ENCODE assay signal across 8 cellular contexts in the genomic region with DNA sequence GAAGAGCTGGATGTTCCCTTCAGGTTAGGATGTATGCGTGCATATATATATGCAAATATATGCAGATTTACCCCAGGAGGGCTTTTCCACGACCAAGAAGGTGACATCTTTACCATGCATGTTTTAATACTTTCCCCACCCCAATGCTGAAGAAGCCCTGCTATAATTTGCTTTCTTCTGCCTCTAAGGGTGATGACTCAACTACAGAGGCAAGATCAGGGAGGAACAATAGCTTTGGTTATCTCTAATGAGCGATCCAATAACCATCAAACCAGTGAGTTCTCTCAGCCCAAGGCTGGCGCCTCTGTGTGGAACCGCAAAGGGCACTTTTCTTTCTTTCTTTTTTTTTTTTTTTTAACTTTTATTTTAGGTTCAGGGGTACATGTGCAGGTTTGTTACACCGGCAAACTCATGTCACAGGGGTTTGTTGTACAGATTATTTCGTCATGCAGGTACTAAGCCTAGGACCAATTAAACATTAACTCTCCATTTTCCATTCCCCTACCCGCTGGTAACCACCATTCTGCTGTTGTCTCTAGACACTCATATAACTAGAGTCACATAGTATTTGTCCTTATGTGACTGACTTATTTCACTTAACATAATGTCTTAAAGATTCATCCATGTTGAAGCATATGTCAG. TPM values are rescaled to one million over a fixed set of nuclear protein-coding genes. Genes with fewer than 3 reads are reported as not detected.
DNase-seq lines count a peak whose midpoint lies in the region; ATAC-seq and TF ChIP-seq lines count a peak whose summit lies in the region.
"Had no signal": no experiment of that assay in that cellular context is flagged by ENCODE, and none has a peak within 500 bp of the region (broad histone marks: within the 10 kb centered on the region; RNA-seq: fewer than 3 reads in every experiment).

No MANE protein-coding gene starts in this region.

- no peaks in the 10 kb centered on the region for H3K27me3 Mint-ChIP-seq in stimulated activated memory B cell treated with anti-CD40 and anti-IgM and Interleukin-4, amounts not matched to agents 10 μg/mL and 1 μg/mL and 100 μg/mL, for 72 hours

- TF ChIP-seq CTCF in foreskin keratinocyte (conservative IDR thresholded peaks at IDR 0.05) = no peak

- no peak overlapping the region for H3K27ac ChIP-seq in foreskin keratinocyte

- no peaks in the 10 kb centered on the region for H3K9me3 Mint-ChIP-seq in stimulated activated memory B cell treated with anti-CD40 and anti-IgM and Interleukin-4, amounts not matched to agents 10 μg/mL and 1 μg/mL and 100 μg/mL, for 72 hours

- ATAC-seq in foreskin keratinocyte = peak; percentile 62
- peak; percentile 57 for ATAC-seq in stimulated activated memory B cell treated with anti-CD40 and anti-IgM and Interleukin-4, amounts not matched to agents 10 μg/mL and 1 μg/mL and 100 μg/mL, for 72 hours
- ATAC-seq in HG03095 (IDR thresholded peaks at IDR 0.05; ENCODE audit: unreplicated experiment) = no peak

- DNase-seq in HT1080 (ENCODE audit: low read depth) (peak; percentile 41), SW480 (ENCODE audit: low spot score) (peak; percentile 41), foreskin keratinocyte (peak in 1 of 2 donors; percentile 41), H4 (ENCODE audit: low spot score) (no peak), kidney glomerular epithelial cell (lab: John Stamatoyannopoulos, UW) (no peak)
- DNase-seq: T-helper 9 cell had no signal

- peaks cover 4% of the 10 kb centered on the region for H3K4me1 ChIP-seq in foreskin keratinocyte

- H3K4me3 Mint-ChIP-seq in stimulated activated memory B cell treated with anti-CD40 and anti-IgM and Interleukin-4, amounts not matched to agents 10 μg/mL and 1 μg/mL and 100 μg/mL, for 72 hours = peak overlapping the region; percentile 23

- no peaks in the 10 kb centered on the region for H3K36me3 Mint-ChIP-seq in stimulated activated memory B cell treated with anti-CD40 and anti-IgM and Interleukin-4, amounts not matched to agents 10 μg/mL and 1 μg/mL and 100 μg/mL, for 72 hours

- H3K4me1 Mint-ChIP-seq in stimulated activated memory B cell treated with anti-CD40 and anti-IgM and Interleukin-4, amounts not matched to agents 10 μg/mL and 1 μg/mL and 100 μg/mL, for 72 hours = peaks cover 31% of the 10 kb centered on the region

- peak overlapping the region; percentile 98 for H3K27ac Mint-ChIP-seq in stimulated activated memory B cell treated with anti-CD40 and anti-IgM and Interleukin-4, amounts not matched to agents 10 μg/mL and 1 μg/mL and 100 μg/mL, for 72 hours

- no peaks in the 10 kb centered on the region for H3K27me3 ChIP-seq in foreskin keratinocyte

RNA-seq across cellular contexts. Expression of gene UBE2L5, which starts 25.7 kb away (rescaled TPM):
- total RNA-seq in HT1080 (2014; rRNA removed; shearing (Covaris generic)) = 0.08 TPM in 1 of 2 replicates, not detected in the other
- polyA plus RNA-seq in HT1080 (2015; cell fraction: cytosol; rRNA removed) = not detected in 2 replicates
- polyA plus RNA-seq in HT1080 (2015; cell fraction: nucleus; rRNA removed) = not detected in 2 replicates
- not detected in 2 replicates for total RNA-seq in foreskin keratinocyte
- not detected in 2 replicates for polyA plus RNA-seq in foreskin keratinocyte
- not detected in 2 replicates for total RNA-seq in H4 (2014; rRNA removed; shearing (Covaris generic))

Comparison
In these comparisons a context has a peak if more than half of its experiments do, and no peak if none do; other contexts are left out.
1. DNase-seq: peak in HT1080 (single experiment) and SW480 (single experiment); none in H4 (single experiment) and kidney glomerular epithelial cell (single experiment).